ENCODE assay signal across 12 cellular contexts in the genomic region with DNA sequence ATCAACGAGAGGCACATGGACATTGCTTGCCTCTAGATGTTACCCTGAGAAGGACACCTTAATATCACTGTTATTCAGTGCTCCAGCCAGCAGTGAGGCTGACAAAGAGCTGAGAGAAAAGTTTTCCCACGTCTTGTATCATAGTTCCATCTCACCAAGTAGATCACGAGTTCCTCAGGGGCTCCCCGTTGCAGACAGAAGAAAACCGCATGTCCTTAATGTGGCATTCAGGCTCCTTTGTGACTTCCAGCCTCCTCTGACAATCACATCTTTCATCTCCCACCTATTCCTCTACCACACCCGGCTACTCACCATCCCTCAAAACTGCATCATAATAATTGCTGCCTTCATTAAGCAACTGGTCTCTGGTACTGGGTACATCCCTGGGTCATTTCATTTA.
DNase-seq lines count a peak whose midpoint lies in the region; ATAC-seq and TF ChIP-seq lines count a peak whose summit lies in the region.
"Had no signal": no experiment of that assay in that cellular context is flagged by ENCODE, and none has a peak within 500 bp of the region (broad histone marks: within the 10 kb centered on the region; RNA-seq: fewer than 3 reads in every experiment).

No MANE protein-coding gene starts in this region.

- no peak overlapping the region for H3K27ac ChIP-seq in BLaER1
- H3K27ac ChIP-seq in BLaER1 treated with 17β-estradiol and CSF1 and Interleukin-3, amounts not matched to agents 10 nM and 100 nM = peak overlapping the region in 4 of 11 experiments; percentile 58 to 74 (median 69); a peak in 8 of 22 replicates
- H3K27ac ChIP-seq in GM23338 (ENCODE audit: low read depth) = no peak overlapping the region
- H3K27ac ChIP-seq: GM23248 had no signal

- H3K4me1 ChIP-seq in BLaER1 (peaks cover 71% of the 10 kb centered on the region), GM23338 (ENCODE audit: insufficient read depth) (no peaks in the 10 kb centered on the region; the same call in 1 of the 2 replicates)
- peaks cover 39 to 75% (median 61%) of the 10 kb centered on the region in 10 experiments for H3K4me1 ChIP-seq in BLaER1 treated with 17β-estradiol and CSF1 and Interleukin-3, amounts not matched to agents 10 nM and 100 nM

- H3K4me3 ChIP-seq in BLaER1 (no peak overlapping the region), GM23338 (no peak overlapping the region)
- no peak overlapping the region for H3K4me3 ChIP-seq in BLaER1 treated with 17β-estradiol and CSF1 and Interleukin-3, amounts not matched to agents 10 nM and 100 nM
- H3K4me3 ChIP-seq: GM23248 had no signal

- H3K4me2 ChIP-seq in BLaER1 = peak overlapping the region; percentile 62
- peak overlapping the region; percentile 67 to 87 (median 78) for H3K4me2 ChIP-seq in BLaER1 treated with 17β-estradiol and CSF1 and Interleukin-3, amounts not matched to agents 10 nM and 100 nM
- H3K4me2 ChIP-seq in GM23338 = no peak overlapping the region

- H3K4me3 Mint-ChIP-seq in GM23338 (no peak overlapping the region), endothelial cell (ENCODE audit: unreplicated experiment) (no peak overlapping the region)
- H3K4me3 Mint-ChIP-seq: CD14-positive monocyte; CD4-positive, alpha-beta T cell; CD8-positive, alpha-beta memory T cell; H9 had no signal

- no peaks in the 10 kb centered on the region; the same call in 2 of the 3 replicates for H3K9me3 Mint-ChIP-seq in GM23338
- H3K9me3 Mint-ChIP-seq in endothelial cell (ENCODE audit: unreplicated experiment) = no peaks in the 10 kb centered on the region
- H3K9me3 Mint-ChIP-seq: CD4-positive, alpha-beta T cell had no signal

- H3K36me3 Mint-ChIP-seq in GM23338 (ENCODE audit: low read depth) = no peaks in the 10 kb centered on the region
- no peaks in the 10 kb centered on the region for H3K36me3 Mint-ChIP-seq in endothelial cell (ENCODE audit: low read depth, unreplicated experiment)
- H3K36me3 Mint-ChIP-seq: CD14-positive monocyte; CD8-positive, alpha-beta memory T cell had no signal

- H3K9ac ChIP-seq in BLaER1 = no peak overlapping the region
- H3K9ac ChIP-seq in BLaER1 treated with 17β-estradiol and CSF1 and Interleukin-3, amounts not matched to agents 10 nM and 100 nM = peak overlapping the region in 2 of 11 experiments; percentile 21 to 34; a peak in 2 of 22 replicates
- H3K9ac ChIP-seq: GM23248 had no signal

- H3K27me3 Mint-ChIP-seq in GM23338 (ENCODE audit: insufficient read depth, low read depth, poor library complexity) (peaks cover 15% of the 10 kb centered on the region), endothelial cell (ENCODE audit: unreplicated experiment) (peaks cover 4% of the 10 kb centered on the region)

- peak overlapping the region; percentile 75; the same call in 1 of the 2 replicates for H2AFZ ChIP-seq in GM23338
- H2AFZ ChIP-seq: GM23248 had no signal

- ATAC-seq in GM23338 = no peak

- H3K27me3 ChIP-seq in BLaER1 (no peaks in the 10 kb centered on the region), GM23338 (ENCODE audit: insufficient read depth) (no peaks in the 10 kb centered on the region)
- H3K27me3 ChIP-seq in BLaER1 treated with 17β-estradiol and CSF1 and Interleukin-3, amounts not matched to agents 10 nM and 100 nM = peaks cover 0 to 7% (median 0%) of the 10 kb centered on the region in 11 experiments; a peak in 2 of 22 replicates

- TF ChIP-seq CTCF in GM23338 (conservative IDR thresholded peaks at IDR 0.05; ENCODE audit: low read depth in 2 of 2) (no peak), endothelial cell (IDR thresholded peaks at IDR 0.05; ENCODE audit: unreplicated experiment) (no peak)

- H3K4me1 Mint-ChIP-seq in GM23338 (peaks cover 12% of the 10 kb centered on the region), endothelial cell (ENCODE audit: unreplicated experiment) (no peaks in the 10 kb centered on the region)
- H3K4me1 Mint-ChIP-seq: CD14-positive monocyte had no signal

- peaks cover 8% of the 10 kb centered on the region for H3K9me3 ChIP-seq in BLaER1
- peaks cover 0 to 9% (median 4%) of the 10 kb centered on the region in 11 experiments; a peak in 7 of 22 replicates for H3K9me3 ChIP-seq in BLaER1 treated with 17β-estradiol and CSF1 and Interleukin-3, amounts not matched to agents 10 nM and 100 nM (replicated peaks in 1 of 11)

- H3K36me3 ChIP-seq in BLaER1 (no peaks in the 10 kb centered on the region), GM23338 (ENCODE audit: insufficient read depth) (no peaks in the 10 kb centered on the region)
- no peaks in the 10 kb centered on the region for H3K36me3 ChIP-seq in BLaER1 treated with 17β-estradiol and CSF1 and Interleukin-3, amounts not matched to agents 10 nM and 100 nM

- no peaks in the 10 kb centered on the region for H3K9me2 ChIP-seq in GM23338 (ENCODE audit: insufficient read depth)

- no peaks in the 10 kb centered on the region for H3F3A ChIP-seq in GM23338 (replicated peaks; ENCODE audit: low read depth)

- H3K27ac Mint-ChIP-seq in GM23338 (no peak overlapping the region), endothelial cell (ENCODE audit: unreplicated experiment) (peak overlapping the region; percentile 28)
- H3K27ac Mint-ChIP-seq: CD14-positive monocyte; CD4-positive, alpha-beta T cell; CD8-positive, alpha-beta memory T cell; H9 had no signal

- no peaks in the 10 kb centered on the region for H4K20me1 ChIP-seq in BLaER1
- 0 out of 22 replicates have a peak, but pooled peaks cover 0 to 15% (median 0%) of the 10 kb centered on the region in 11 experiments for H4K20me1 ChIP-seq in BLaER1 treated with 17β-estradiol and CSF1 and Interleukin-3, amounts not matched to agents 10 nM and 100 nM
- H4K20me1 ChIP-seq in GM23338 (replicated peaks; ENCODE audit: insufficient read depth) = no peaks in the 10 kb centered on the region

- no peaks in the 10 kb centered on the region for H3K79me2 ChIP-seq in GM23338 (replicated peaks; ENCODE audit: insufficient read depth)

- no peak for DNase-seq in GM23338 (ENCODE audit: low spot score)
- DNase-seq in endothelial cell (ENCODE audit: low spot score) = no peak
- DNase-seq in hippocampal formation (lab: John Stamatoyannopoulos, UW) = no peak
- no peak for DNase-seq in stimulated activated CD4-positive, alpha-beta T cell treated with anti-CD3 and anti-CD28 coated beads, Interleukin-4, amount 100 ng/mL, for 24 hours
- DNase-seq: GF-D8 had no signal

TF ChIP-seq in GM23338, 12 proteins besides CTCF, POLR2A, EP300 and RAD21 (continues in another document):
- TF ChIP-seq, protein P1, sequence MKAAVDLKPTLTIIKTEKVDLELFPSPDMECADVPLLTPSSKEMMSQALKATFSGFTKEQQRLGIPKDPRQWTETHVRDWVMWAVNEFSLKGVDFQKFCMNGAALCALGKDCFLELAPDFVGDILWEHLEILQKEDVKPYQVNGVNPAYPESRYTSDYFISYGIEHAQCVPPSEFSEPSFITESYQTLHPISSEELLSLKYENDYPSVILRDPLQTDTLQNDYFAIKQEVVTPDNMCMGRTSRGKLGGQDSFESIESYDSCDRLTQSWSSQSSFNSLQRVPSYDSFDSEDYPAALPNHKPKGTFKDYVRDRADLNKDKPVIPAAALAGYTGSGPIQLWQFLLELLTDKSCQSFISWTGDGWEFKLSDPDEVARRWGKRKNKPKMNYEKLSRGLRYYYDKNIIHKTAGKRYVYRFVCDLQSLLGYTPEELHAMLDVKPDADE (IDR thresholded peaks at IDR 0.05) = no peak
- no peak for TF ChIP-seq EZH2 (IDR thresholded peaks at IDR 0.05; ENCODE audit: low read depth, unreplicated experiment)
- no peak for TF ChIP-seq NANOG (IDR thresholded peaks at IDR 0.05; ENCODE audit: borderline replicate concordance)
- TF ChIP-seq, protein P2, sequence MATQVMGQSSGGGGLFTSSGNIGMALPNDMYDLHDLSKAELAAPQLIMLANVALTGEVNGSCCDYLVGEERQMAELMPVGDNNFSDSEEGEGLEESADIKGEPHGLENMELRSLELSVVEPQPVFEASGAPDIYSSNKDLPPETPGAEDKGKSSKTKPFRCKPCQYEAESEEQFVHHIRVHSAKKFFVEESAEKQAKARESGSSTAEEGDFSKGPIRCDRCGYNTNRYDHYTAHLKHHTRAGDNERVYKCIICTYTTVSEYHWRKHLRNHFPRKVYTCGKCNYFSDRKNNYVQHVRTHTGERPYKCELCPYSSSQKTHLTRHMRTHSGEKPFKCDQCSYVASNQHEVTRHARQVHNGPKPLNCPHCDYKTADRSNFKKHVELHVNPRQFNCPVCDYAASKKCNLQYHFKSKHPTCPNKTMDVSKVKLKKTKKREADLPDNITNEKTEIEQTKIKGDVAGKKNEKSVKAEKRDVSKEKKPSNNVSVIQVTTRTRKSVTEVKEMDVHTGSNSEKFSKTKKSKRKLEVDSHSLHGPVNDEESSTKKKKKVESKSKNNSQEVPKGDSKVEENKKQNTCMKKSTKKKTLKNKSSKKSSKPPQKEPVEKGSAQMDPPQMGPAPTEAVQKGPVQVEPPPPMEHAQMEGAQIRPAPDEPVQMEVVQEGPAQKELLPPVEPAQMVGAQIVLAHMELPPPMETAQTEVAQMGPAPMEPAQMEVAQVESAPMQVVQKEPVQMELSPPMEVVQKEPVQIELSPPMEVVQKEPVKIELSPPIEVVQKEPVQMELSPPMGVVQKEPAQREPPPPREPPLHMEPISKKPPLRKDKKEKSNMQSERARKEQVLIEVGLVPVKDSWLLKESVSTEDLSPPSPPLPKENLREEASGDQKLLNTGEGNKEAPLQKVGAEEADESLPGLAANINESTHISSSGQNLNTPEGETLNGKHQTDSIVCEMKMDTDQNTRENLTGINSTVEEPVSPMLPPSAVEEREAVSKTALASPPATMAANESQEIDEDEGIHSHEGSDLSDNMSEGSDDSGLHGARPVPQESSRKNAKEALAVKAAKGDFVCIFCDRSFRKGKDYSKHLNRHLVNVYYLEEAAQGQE (IDR thresholded peaks at IDR 0.05; ENCODE audit: unreplicated experiment) = no peak
- no peak for TF ChIP-seq POLR2AphosphoS5 (IDR thresholded peaks at IDR 0.05; ENCODE audit: low read depth)
- TF ChIP-seq STAT1 (IDR thresholded peaks at IDR 0.05; ENCODE audit: unreplicated experiment) = no peak
- TF ChIP-seq EZH2phosphoT487 (IDR thresholded peaks at IDR 0.05; ENCODE audit: unreplicated experiment) = no peak
